Comparison of ENCODE assay signal across 8 cellular contexts in genomic region chr1:93608188-93609109, GRCh38.
DNase-seq lines count a peak whose midpoint lies in the region; ATAC-seq and TF ChIP-seq lines count a peak whose summit lies in the region.

No MANE protein-coding gene starts in this region.

- H3K79me2 ChIP-seq in neural progenitor cell (ENCODE audit: low read depth) = peaks cover 3% of the 10 kb centered on the region

- no peaks in the 10 kb centered on the region for H3K36me3 ChIP-seq in neural progenitor cell

- peak; percentile 24 for DNase-seq in neural progenitor cell (ENCODE audit: low spot score)
- DNase-seq in nucleus accumbens (lab: John Stamatoyannopoulos, UW) = no peak
- DNase-seq in NOMO-1 (lab: John Stamatoyannopoulos, UW; ENCODE audit: unreplicated experiment in 2 of 2) = no peak
- no peak for DNase-seq in COLO829 (ENCODE audit: low spot score)
- no peak for DNase-seq in NCI-H1105 treated with DMSO at 0.1 percent for 48 hours (lab: John Stamatoyannopoulos, UW)

- H3K27me3 ChIP-seq in neural progenitor cell = no peaks in the 10 kb centered on the region

- H3K4me3 ChIP-seq in neural progenitor cell = no peak overlapping the region

- H4K20me1 ChIP-seq in neural progenitor cell (ENCODE audit: low read depth) = peaks cover 3% of the 10 kb centered on the region

- H3K4me1 ChIP-seq in neural progenitor cell = peaks cover 26% of the 10 kb centered on the region

- peaks cover 16% of the 10 kb centered on the region for H3K27me3 Mint-ChIP-seq in activated T-helper 17 cell treated with anti-CD3 and anti-CD28 coated beads, Interleukin-2, amount 50 U/mL, for 72 hours
- H3K27me3 Mint-ChIP-seq in neural progenitor cell (ENCODE audit: insufficient read depth, low read depth) = peaks cover 3% of the 10 kb centered on the region

- H3K27ac Mint-ChIP-seq in activated T-helper 17 cell treated with anti-CD3 and anti-CD28 coated beads, Interleukin-2, amount 50 U/mL, for 72 hours = peak overlapping the region; percentile 92
- H3K27ac Mint-ChIP-seq in neural progenitor cell = peak overlapping the region; percentile 35

- H3K27ac ChIP-seq in neural progenitor cell = no peak overlapping the region

- H3K4me1 Mint-ChIP-seq in activated T-helper 17 cell treated with anti-CD3 and anti-CD28 coated beads, Interleukin-2, amount 50 U/mL, for 72 hours = peaks cover 45% of the 10 kb centered on the region
- peaks cover 24% of the 10 kb centered on the region for H3K4me1 Mint-ChIP-seq in neural progenitor cell

- peaks cover under 1% of the 10 kb centered on the region for H3F3A ChIP-seq in neural progenitor cell (ENCODE audit: low read depth)

- H2AFZ ChIP-seq in neural progenitor cell (replicated peaks) = no peak overlapping the region

- H3K9ac ChIP-seq in neural progenitor cell = no peak overlapping the region

- H3K36me3 Mint-ChIP-seq in activated T-helper 17 cell treated with anti-CD3 and anti-CD28 coated beads, Interleukin-2, amount 50 U/mL, for 72 hours (ENCODE audit: low read depth) = no peaks in the 10 kb centered on the region
- H3K36me3 Mint-ChIP-seq in neural progenitor cell = peaks cover 24% of the 10 kb centered on the region

- peak overlapping the region; percentile 8 for H3K4me2 ChIP-seq in neural progenitor cell

- H3K9me3 ChIP-seq in neural progenitor cell (ENCODE audit: low read depth) = no peaks in the 10 kb centered on the region

- TF ChIP-seq CTCF in neural progenitor cell (IDR thresholded peaks at IDR 0.05) = no peak

- H3K9me3 Mint-ChIP-seq in activated T-helper 17 cell treated with anti-CD3 and anti-CD28 coated beads, Interleukin-2, amount 50 U/mL, for 72 hours = no peaks in the 10 kb centered on the region
- H3K9me3 Mint-ChIP-seq in neural progenitor cell = peaks cover 11% of the 10 kb centered on the region

- ATAC-seq in GM18867 (IDR thresholded peaks at IDR 0.05; ENCODE audit: unreplicated experiment) (peak; percentile 29), HG02610 (IDR thresholded peaks at IDR 0.05; ENCODE audit: unreplicated experiment) (peak; percentile 19)
- peak; percentile 44 for ATAC-seq in activated T-helper 17 cell treated with anti-CD3 and anti-CD28 coated beads, Interleukin-2, amount 50 U/mL, for 72 hours (replicated peaks)

- peak overlapping the region; percentile 69 for H3K4me3 Mint-ChIP-seq in activated T-helper 17 cell treated with anti-CD3 and anti-CD28 coated beads, Interleukin-2, amount 50 U/mL, for 72 hours
- H3K4me3 Mint-ChIP-seq in neural progenitor cell = no peak overlapping the region
